In genomic region chr2:150309681-150310080, GRCh38 we compare ENCODE assay signal across 25 cellular contexts.
DNase-seq lines count a peak whose midpoint lies in the region; ATAC-seq, FAIRE-seq and TF ChIP-seq lines count a peak whose summit lies in the region.
"Had no signal": no experiment of that assay in that cellular context is flagged by ENCODE, and none has a peak within 500 bp of the region (broad histone marks: within the 10 kb centered on the region; RNA-seq: fewer than 3 reads in every experiment).

No MANE protein-coding gene starts in this region.

- H3K4me2 ChIP-seq in GM23338: no peak overlapping the region
- H3K4me2 ChIP-seq in smooth muscle cell: no peak overlapping the region

- WGBS in pancreas, 2 donors: 33 to 37% methylated on average over 2 of the region's 2 CpGs
- 27% methylated on average over 2 of the region's 2 CpGs for WGBS in smooth muscle cell (ENCODE audit: low lambda C conversion rate)

- no peaks in the 10 kb centered on the region for H3K79me2 ChIP-seq in GM23338 (replicated peaks; ENCODE audit: insufficient read depth)
- H3K79me2 ChIP-seq in smooth muscle cell (ENCODE audit: low read depth): no peaks in the 10 kb centered on the region

- peak; percentile 44 for DNase-seq in Calu3
- DNase-seq in Peyer's patch: peak in 2 of 3 donors; percentile 74 to 78
- DNase-seq in fibroblast of mammary gland (ENCODE audit: low read depth): peak; percentile 3
- no peak for DNase-seq in pancreas
- DNase-seq in GM23338 (ENCODE audit: low spot score): no peak
- DNase-seq in smooth muscle cell (lab: John Stamatoyannopoulos, UW; ENCODE audit: unreplicated experiment): no peak
- DNase-seq in stimulated activated naive CD4-positive, alpha-beta T cell treated with Interleukin-2 at 50 U/mL for 16 hours (lab: John Stamatoyannopoulos, UW): no peak
- DNase-seq in stimulated activated CD4-positive, alpha-beta T cell treated with anti-CD3 and anti-CD28 coated beads, Interleukin-15, amount 100 ng/mL, for 24 hours: no peak
- DNase-seq: ACHN; activated CD4-positive, alpha-beta T cell treated with anti-CD3 and anti-CD28 coated beads, Interleukin-2, amount 50 U/mL, for 1 hour; activated naive CD4-positive, alpha-beta T cell treated with anti-CD3 and anti-CD28 coated beads, Interleukin-2, amount 50 U/mL, for 16 hours; aorta; cerebellar nuclear complex; H7; heart left ventricle; left cardiac atrium; natural killer cell; NCI-H1092 treated with DMSO at 0.1 percent for 48 hours; NCI-H1930; T1000 had no signal

- H3K4me1 Mint-ChIP-seq in Calu3 (ENCODE audit: low read depth, unreplicated experiment): peaks cover 29% of the 10 kb centered on the region
- no peaks in the 10 kb centered on the region; the same call in 2 of the 3 replicates for H3K4me1 Mint-ChIP-seq in GM23338
- H3K4me1 Mint-ChIP-seq: natural killer cell had no signal

- H3K36me3 Mint-ChIP-seq in Calu3 (ENCODE audit: insufficient read depth, unreplicated experiment): no peaks in the 10 kb centered on the region
- H3K36me3 Mint-ChIP-seq in GM23338 (ENCODE audit: low read depth): peaks cover 19% of the 10 kb centered on the region

- no peak for TF ChIP-seq POLR2A in Peyer's patch (IDR thresholded peaks at IDR 0.05)

- no peaks in the 10 kb centered on the region for H3K9me3 ChIP-seq in Peyer's patch
- no peaks in the 10 kb centered on the region for H3K9me3 ChIP-seq in pancreas
- peaks cover 4% of the 10 kb centered on the region for H3K9me3 ChIP-seq in smooth muscle cell (replicated peaks; ENCODE audit: low read depth)
- H3K9me3 ChIP-seq: suprapubic skin had no signal

- H3K4me3 ChIP-seq in Peyer's patch (no peak overlapping the region), fibroblast of mammary gland (ENCODE audit: control insufficient read depth, low read depth, low read length) (no peak overlapping the region), pancreas (no peak overlapping the region), GM23338 (no peak overlapping the region), smooth muscle cell (no peak overlapping the region)
- H3K4me3 ChIP-seq: GM12878, heart left ventricle, suprapubic skin had no signal

- no peaks in the 10 kb centered on the region for H3F3A ChIP-seq in GM23338 (replicated peaks; ENCODE audit: low read depth)
- H3F3A ChIP-seq in smooth muscle cell (ENCODE audit: low read depth): no peaks in the 10 kb centered on the region

- H3K9me2 ChIP-seq in GM23338 (ENCODE audit: insufficient read depth): no peaks in the 10 kb centered on the region; the same call in 1 of the 2 replicates

- TF ChIP-seq CTCF in Calu3 (IDR thresholded peaks at IDR 0.05; ENCODE audit: unreplicated experiment) (no peak), Peyer's patch (IDR thresholded peaks at IDR 0.05) (peak in 1 of 6 experiments; percentile 14), fibroblast of mammary gland (conservative IDR thresholded peaks at IDR 0.05; ENCODE audit: control insufficient read depth, insufficient read depth, low read depth, low read length) (no peak), pancreas (IDR thresholded peaks at IDR 0.05) (no peak), GM23338 (conservative IDR thresholded peaks at IDR 0.05; ENCODE audit: low read depth in 2 of 2) (no peak), smooth muscle cell (IDR thresholded peaks at IDR 0.05; ENCODE audit: borderline replicate concordance, insufficient read depth, poor library complexity, severe bottlenecking) (no peak)

- peaks cover 3% of the 10 kb centered on the region for H3K9me3 Mint-ChIP-seq in Calu3 (ENCODE audit: low read depth, unreplicated experiment)
- H3K9me3 Mint-ChIP-seq in GM23338: peaks cover 25% of the 10 kb centered on the region

- H4K20me1 ChIP-seq in GM23338 (replicated peaks; ENCODE audit: insufficient read depth) (no peaks in the 10 kb centered on the region), smooth muscle cell (ENCODE audit: low read depth) (no peaks in the 10 kb centered on the region)

- no peak overlapping the region for H3K9ac ChIP-seq in smooth muscle cell (ENCODE audit: low read depth)

- H3K4me1 ChIP-seq in Peyer's patch: peaks cover 0 to 10% (median 3%) of the 10 kb centered on the region in 4 donors
- H3K4me1 ChIP-seq in pancreas: no peaks in the 10 kb centered on the region
- H3K4me1 ChIP-seq in GM23338 (ENCODE audit: insufficient read depth): no peaks in the 10 kb centered on the region
- H3K4me1 ChIP-seq in smooth muscle cell (ENCODE audit: low read depth): no peaks in the 10 kb centered on the region
- H3K4me1 ChIP-seq: heart left ventricle, suprapubic skin had no signal

- H3K27me3 Mint-ChIP-seq in Calu3 (ENCODE audit: unreplicated experiment) (no peaks in the 10 kb centered on the region), GM23338 (ENCODE audit: insufficient read depth, low read depth, poor library complexity) (no peaks in the 10 kb centered on the region)

- peak overlapping the region in 2 of 4 donors; percentile 70 to 82 for H3K27ac ChIP-seq in Peyer's patch
- no peak overlapping the region for H3K27ac ChIP-seq in pancreas
- H3K27ac ChIP-seq in GM23338 (ENCODE audit: low read depth): no peak overlapping the region
- no peak overlapping the region for H3K27ac ChIP-seq in smooth muscle cell (ENCODE audit: low read depth)
- H3K27ac ChIP-seq: epithelial cell of prostate, heart left ventricle, HL-60, RWPE1, suprapubic skin had no signal

- no peaks in the 10 kb centered on the region for H3K27me3 ChIP-seq in Peyer's patch
- no peaks in the 10 kb centered on the region for H3K27me3 ChIP-seq in pancreas
- H3K27me3 ChIP-seq in GM23338 (ENCODE audit: insufficient read depth): no peaks in the 10 kb centered on the region
- no peaks in the 10 kb centered on the region for H3K27me3 ChIP-seq in smooth muscle cell (ENCODE audit: low read depth)
- H3K27me3 ChIP-seq: heart left ventricle, suprapubic skin had no signal

- CTCF ChIA-PET in Calu3 (lab: Charles Lee): interaction anchor here (0.6 kb wide), 1 partner anchor 548 kb away, joined by 6 read pairs; no protein-coding TSS in a partner anchor

- H3K27ac Mint-ChIP-seq in Calu3 (ENCODE audit: unreplicated experiment) (no peak overlapping the region), GM23338 (no peak overlapping the region)
- H3K27ac Mint-ChIP-seq: natural killer cell had no signal

- peak in 3 of 4 donors; percentile 16 to 51 (median 45) for ATAC-seq in pancreas
- no peak for ATAC-seq in GM23338
- ATAC-seq: GM12878, heart left ventricle, left cardiac atrium, natural killer cell had no signal

- H2AFZ ChIP-seq in GM23338 (no peak overlapping the region), smooth muscle cell (ENCODE audit: low read depth) (no peak overlapping the region)

- FAIRE-seq in pancreas (lab: Jason Lieb, UNC): no peak
- FAIRE-seq: GM12878 had no signal

- H3K4me3 Mint-ChIP-seq in Calu3 (ENCODE audit: low read depth, unreplicated experiment) (no peak overlapping the region), GM23338 (no peak overlapping the region)
- H3K4me3 Mint-ChIP-seq: natural killer cell had no signal

- no TSS peak for BruUV-seq in Calu3 (replicated peaks; lab: Mats Ljungman, UMichigan)

- intact Hi-C loops in Calu3 (cut with micrococcal nuclease; ENCODE audit: unreplicated experiment) (no loop called here), pancreas (cut with DNase I) (no loop called here)

- H3K36me3 ChIP-seq in Peyer's patch (no peaks in the 10 kb centered on the region), pancreas (no peaks in the 10 kb centered on the region), GM23338 (ENCODE audit: insufficient read depth) (0 out of 2 replicates have a peak, but pooled peaks cover under 1% of the 10 kb centered on the region), smooth muscle cell (ENCODE audit: low read depth) (no peaks in the 10 kb centered on the region)
- H3K36me3 ChIP-seq: heart left ventricle, suprapubic skin had no signal

TF ChIP-seq in GM23338, 12 proteins besides CTCF, POLR2A, EP300 and RAD21:
- TF ChIP-seq POLR2AphosphoS5 (IDR thresholded peaks at IDR 0.05; ENCODE audit: low read depth) (no peak), REST (IDR thresholded peaks at IDR 0.05; ENCODE audit: unreplicated experiment) (no peak), STAT1 (IDR thresholded peaks at IDR 0.05; ENCODE audit: unreplicated experiment) (no peak), EZH2phosphoT487 (IDR thresholded peaks at IDR 0.05; ENCODE audit: unreplicated experiment) (no peak), NANOG (IDR thresholded peaks at IDR 0.05; ENCODE audit: borderline replicate concordance) (no peak), JUNB (IDR thresholded peaks at IDR 0.05; ENCODE audit: unreplicated experiment) (no peak), EZH2 (IDR thresholded peaks at IDR 0.05; ENCODE audit: low read depth, unreplicated experiment) (no peak)
TF ChIP-seq in GM23338: peak in this region for 0.

Comparison
In these comparisons a context has a peak if more than half of its experiments do, and no peak if none do; other contexts are left out.
1. DNase-seq: peak in Calu3 (single experiment), Peyer's patch (2 of 3) and fibroblast of mammary gland (single experiment); none in pancreas (0 of 6), GM23338 (single experiment), smooth muscle cell (single experiment), stimulated activated naive CD4-positive, alpha-beta T cell treated with Interleukin-2 at 50 U/mL for 16 hours (single experiment) and stimulated activated CD4-positive, alpha-beta T cell treated with anti-CD3 and anti-CD28 coated beads, Interleukin-15, amount 100 ng/mL, for 24 hours (single experiment).